15 cellular contexts compared by ENCODE assay signal in genomic region chr7:123745437-123745836, GRCh38. TPM values are rescaled to one million over a fixed set of nuclear protein-coding genes. Genes with fewer than 3 reads are reported as not detected.
DNase-seq lines count a peak whose midpoint lies in the region; ATAC-seq, FAIRE-seq and TF ChIP-seq lines count a peak whose summit lies in the region.
"Had no signal": no experiment of that assay in that cellular context is flagged by ENCODE, and none has a peak within 500 bp of the region (broad histone marks: within the 10 kb centered on the region; RNA-seq: fewer than 3 reads in every experiment).

No MANE protein-coding gene starts in this region.

- H3K9me3 Mint-ChIP-seq in nephron = no peaks in the 10 kb centered on the region
- H3K9me3 Mint-ChIP-seq in T-helper 2 cell treated with Interferon-gamma antibody and Interleukin-4, amounts not matched to agents 5 μg/mL and 100 μg/mL, for 36 hours = no peaks in the 10 kb centered on the region
- H3K9me3 Mint-ChIP-seq: activated naive CD8-positive, alpha-beta T cell treated with anti-CD3 and anti-CD28 coated beads for 36 hours had no signal

- H3K4me3 ChIP-seq in A673 (ENCODE audit: low read depth, low read length, poor library complexity, severe bottlenecking) = peak overlapping the region; percentile 76
- peak overlapping the region; percentile 95 for H3K4me3 ChIP-seq in GM12878

- peaks cover 86% of the 10 kb centered on the region for H3K79me2 ChIP-seq in GM12878 (ENCODE audit: control insufficient read depth, insufficient read depth, low read length)

- TF ChIP-seq POLR2A in H54 (IDR thresholded peaks at IDR 0.05; ENCODE audit: low read depth, low read length) = no peak
- no peak for TF ChIP-seq POLR2A in GM12878 (IDR thresholded peaks at IDR 0.05; ENCODE audit: low read depth, low read length)

- peak overlapping the region; percentile 54; the same call in 1 of the 2 replicates for H3K4me2 ChIP-seq in GM12878 (ENCODE audit: control insufficient read depth, insufficient read depth)

- peaks cover 29% of the 10 kb centered on the region for H3K4me1 ChIP-seq in A673 (ENCODE audit: insufficient read depth, low read length, poor library complexity, severe bottlenecking)
- H3K4me1 ChIP-seq in GM12878 (ENCODE audit: control insufficient read depth, insufficient read depth, low read length) = no peaks in the 10 kb centered on the region

- BruUV-seq in A673 (replicated peaks; lab: Mats Ljungman, UMichigan) (no TSS peak), GM12878 (replicated peaks; lab: Mats Ljungman, UMichigan) (no TSS peak)

- 68% methylated on average over 2 of the region's 2 CpGs for WGBS in GM12878 (ENCODE audit: insufficient coverage, insufficient replicate concordance, low lambda C conversion rate, missing lambda C conversion rate)

- H3K4me3 Mint-ChIP-seq in nephron = peak overlapping the region; percentile 97 to 99 (median 97)
- H3K4me3 Mint-ChIP-seq in T-helper 2 cell treated with Interferon-gamma antibody and Interleukin-4, amounts not matched to agents 5 μg/mL and 100 μg/mL, for 36 hours = no peak overlapping the region

- H2AFZ ChIP-seq in GM12878 (ENCODE audit: control insufficient read depth, low read depth, low read length) = no peak overlapping the region

- H3K27me3 Mint-ChIP-seq in nephron (ENCODE audit: low read depth) = no peaks in the 10 kb centered on the region
- no peaks in the 10 kb centered on the region for H3K27me3 Mint-ChIP-seq in T-helper 2 cell treated with Interferon-gamma antibody and Interleukin-4, amounts not matched to agents 5 μg/mL and 100 μg/mL, for 36 hours (ENCODE audit: low read depth)
- H3K27me3 Mint-ChIP-seq: activated naive CD8-positive, alpha-beta T cell treated with anti-CD3 and anti-CD28 coated beads for 36 hours had no signal

- DNase-seq in A673 (ENCODE audit: low spot score) (no peak), H54 (ENCODE audit: insufficient read length, low spot score) (no peak), GM12878 (ENCODE audit: low read depth, low spot score) (no peak)
- DNase-seq in T-helper 2 cell treated with Interferon-gamma antibody and Interleukin-4, amounts not matched to agents 5 μg/mL and 100 μg/mL, for 36 hours (ENCODE audit: low spot score) = no peak
- DNase-seq in activated naive CD4-positive, alpha-beta T cell treated with Interleukin-2 at 50 U/mL for 16 hours = no peak
- DNase-seq: activated naive CD8-positive, alpha-beta T cell treated with anti-CD3 and anti-CD28 coated beads for 36 hours; NCI-H1694 treated with DMSO at 0.1 percent for 48 hours; NCI-H774; pancreas; SHP77; upper lobe of left lung had no signal

- H3K27me3 ChIP-seq in A673 (replicated peaks; ENCODE audit: insufficient read depth, low read depth, low read length, poor library complexity) (no peaks in the 10 kb centered on the region), GM12878 (replicated peaks in 1 of 2; ENCODE audit: control insufficient read depth in 2 of 2, insufficient read depth in 2 of 2, low read length in 1 of 2) (no peaks in the 10 kb centered on the region)
- H3K27me3 ChIP-seq: pancreas, upper lobe of left lung had no signal

- H3K36me3 Mint-ChIP-seq in nephron (ENCODE audit: low read depth) = no peaks in the 10 kb centered on the region
- H3K36me3 Mint-ChIP-seq in T-helper 2 cell treated with Interferon-gamma antibody and Interleukin-4, amounts not matched to agents 5 μg/mL and 100 μg/mL, for 36 hours (ENCODE audit: low read depth) = peaks cover 17% of the 10 kb centered on the region

- POLR2A ChIA-PET in A673 (lab: Charles Lee; ENCODE audit: low non-redundant PET) = no interaction called here
- POLR2A ChIA-PET in GM12878 (lab: Charles Lee) = interaction anchor here (0.8 to 1.4 kb wide), 4 partner anchors 12 to 63 kb away, joined by 3 to 7 read pairs (median 4); no protein-coding TSS in a partner anchor

- no peaks in the 10 kb centered on the region for H4K20me1 ChIP-seq in GM12878 (ENCODE audit: control insufficient read depth, insufficient read depth)

- no peak for TF ChIP-seq CTCF in A673 (conservative IDR thresholded peaks at IDR 0.05; ENCODE audit: low read depth, low read length)
- TF ChIP-seq CTCF in GM12878 (IDR thresholded peaks at IDR 0.05 in 2 of 3, conservative IDR thresholded peaks at IDR 0.05 in 1 of 3; ENCODE audit: control insufficient read depth in 2 of 3, extremely low read depth in 1 of 3, insufficient read depth in 1 of 3, low read depth in 3 of 3, low read length in 3 of 3) = no peak
- no peak for TF ChIP-seq CTCF in nephron (IDR thresholded peaks at IDR 0.05; ENCODE audit: unreplicated experiment in 3 of 3)

- peaks cover 43% of the 10 kb centered on the region for H3K4me1 Mint-ChIP-seq in nephron
- H3K4me1 Mint-ChIP-seq in T-helper 2 cell treated with Interferon-gamma antibody and Interleukin-4, amounts not matched to agents 5 μg/mL and 100 μg/mL, for 36 hours (ENCODE audit: low read depth) = peaks cover 47% of the 10 kb centered on the region

- H3K9me3 ChIP-seq in A673 (ENCODE audit: low read depth, low read length, poor library complexity, severe bottlenecking) = no peaks in the 10 kb centered on the region
- H3K9me3 ChIP-seq in GM12878 (replicated peaks; ENCODE audit: control insufficient read depth, insufficient read depth, low read length) = no peaks in the 10 kb centered on the region; the same call in 2 of the 3 replicates
- H3K9me3 ChIP-seq: pancreas, upper lobe of left lung had no signal

- in situ Hi-C loops in GM12878 (cut with MboI) = no loop called here

- SMC1A ChIA-PET in GM12878 (lab: Charles Lee; ENCODE audit: uncharacterized antibody, unreplicated experiment) = interaction anchor here (0.7 to 1.8 kb wide), 17 partner anchors 8 to 127 kb away, joined by 3 to 12 read pairs (median 4); no protein-coding TSS in a partner anchor

- CTCF ChIA-PET in A673 (lab: Charles Lee) = no interaction called here
- CTCF ChIA-PET in GM12878 (lab: Yijun Ruan, JAX) = interaction anchor here (0.7 to 1.7 kb wide), 9 partner anchors 18 to 187 kb away, joined by 3 to 6 read pairs (median 4); no protein-coding TSS in a partner anchor

- TF ChIP-seq RAD21 in GM12878 (IDR thresholded peaks at IDR 0.05; ENCODE audit: insufficient read depth, low read depth, low read length) = no peak

- H3K36me3 ChIP-seq in A673 (ENCODE audit: insufficient read depth, low read length, poor library complexity, severe bottlenecking) (no peaks in the 10 kb centered on the region), GM12878 (ENCODE audit: control insufficient read depth in 2 of 2, insufficient read depth in 2 of 2, low read length in 1 of 2) (no peaks in the 10 kb centered on the region)
- H3K36me3 ChIP-seq: pancreas, upper lobe of left lung had no signal

- ATAC-seq in GM12878 = no peak
- ATAC-seq in activated CD4-positive, CD25-positive, alpha-beta regulatory T cell treated with anti-CD3 and anti-CD28 coated beads, Interleukin-2, amount 50 U/mL, for 24 hours = no peak
- no peak for ATAC-seq in GM21737 (IDR thresholded peaks at IDR 0.05; ENCODE audit: unreplicated experiment)
- ATAC-seq: pancreas had no signal

- RAD21 ChIA-PET in GM12878 (lab: Charles Lee; ENCODE audit: unreplicated experiment) = interaction anchor here (0.7 to 1.8 kb wide), 5 partner anchors 11 to 53 kb away, joined by 3 to 5 read pairs (median 4); no protein-coding TSS in a partner anchor

- no peak overlapping the region for H3K27ac ChIP-seq in A673 (ENCODE audit: low read depth, low read length, poor library complexity, severe bottlenecking)
- H3K27ac ChIP-seq in GM12878 (ENCODE audit: control insufficient read depth, insufficient read depth) = no peak overlapping the region

- intact Hi-C loops in A673 (cut with micrococcal nuclease; ENCODE audit: unreplicated experiment) (no loop called here), GM12878 (cut with micrococcal nuclease; ENCODE audit: unreplicated experiment) (loop anchor here (5.0 kb wide), 1 partner anchor 208 kb away; no protein-coding TSS in a partner anchor)

- FAIRE-seq in H54 (lab: Jason Lieb, UNC) (peak; percentile 15), GM12878 (lab: Jason Lieb, UNC) (no peak)
- FAIRE-seq: GM12892, pancreas had no signal

- peak overlapping the region; percentile 99 to 100 (median 99) for H3K27ac Mint-ChIP-seq in nephron
- H3K27ac Mint-ChIP-seq in T-helper 2 cell treated with Interferon-gamma antibody and Interleukin-4, amounts not matched to agents 5 μg/mL and 100 μg/mL, for 36 hours = no peak overlapping the region

- H3K9ac ChIP-seq in GM12878 (ENCODE audit: control insufficient read depth, insufficient read depth, low read length) = no peak overlapping the region

- no peak for TF ChIP-seq EP300 in GM12878 (IDR thresholded peaks at IDR 0.05; ENCODE audit: borderline replicate concordance in 1 of 2, control insufficient read depth in 1 of 2, low read depth in 2 of 2, low read length in 2 of 2)

TF ChIP-seq in GM12878, 131 proteins besides CTCF, POLR2A, EP300 and RAD21:
- no peak for TF ChIP-seq POLR2AphosphoS5 (IDR thresholded peaks at IDR 0.05; ENCODE audit: low read length)

RNA-seq across cellular contexts. Expression of gene WASL, which starts 3.4 kb away (rescaled TPM):
- 31.9 and 32.1 TPM in 2 replicates for total RNA-seq in A673 (2021)
- 22.8 and 24.8 TPM in 2 replicates for total RNA-seq in GM12878 (2013; cell fraction: nucleolus; rRNA removed)
- 3.1 and 3.2 TPM in 2 replicates for total RNA-seq in GM12878 (2014; rRNA removed)
- total RNA-seq in GM12878 (2014; rRNA removed; fragmentation: Illumina TruSeq; extraction: Trizol) = 4.6 and 4.7 TPM in 2 replicates
- 6.4 and 6.5 TPM in 2 replicates for total RNA-seq in GM12878 (2021)
- 1.3 TPM for polyA plus RNA-seq in GM12878 (2011; ENCODE audit: low read depth)
- polyA plus RNA-seq in GM12878 (2011; rRNA removed) = 4.0 and 5.5 TPM in 2 replicates
- 1.6 and 1.9 TPM in 2 replicates for polyA plus RNA-seq in GM12878 (2011; cell fraction: cytosol; rRNA removed)
- 7.0 and 7.3 TPM in 2 replicates for polyA plus RNA-seq in GM12878 (2011; cell fraction: nucleus; rRNA removed)
- 2.7 and 3.3 TPM in 2 replicates for polyA plus RNA-seq in GM12878 (2012)
- 4.3 and 6.4 TPM in 2 replicates for polyA plus RNA-seq in GM12878 (2014; fragmentation: Illumina TruSeq; extraction: Trizol)
- polyA plus RNA-seq in GM12878 (2014; fragmentation: Nextera tagmentation; extraction: Ambion mirVana) = 1 to 10 TPM; 2.0 to 2.1 TPM
- polyA plus RNA-seq in GM12878 (2014; rRNA removed) = 3.0 and 3.2 TPM in 2 replicates
- polyA plus RNA-seq in GM12878 (2016; fragmentation: Nextera tagmentation; extraction: Ambion mirVana) = 1 to 10 TPM; 3.5 TPM
- polyA minus RNA-seq in GM12878 (2011; rRNA and poly(A)+ RNA removed) = 3.7 and 4.4 TPM in 2 replicates
- 2.1 and 3.5 TPM in 2 replicates for polyA minus RNA-seq in GM12878 (2011; cell fraction: cytosol; rRNA and poly(A)+ RNA removed)
- 17.9 and 30.2 TPM in 2 replicates for polyA minus RNA-seq in GM12878 (2011; cell fraction: nucleus; rRNA and poly(A)+ RNA removed)
